ENCODE assay signal across 8 cellular contexts in the genomic region with DNA sequence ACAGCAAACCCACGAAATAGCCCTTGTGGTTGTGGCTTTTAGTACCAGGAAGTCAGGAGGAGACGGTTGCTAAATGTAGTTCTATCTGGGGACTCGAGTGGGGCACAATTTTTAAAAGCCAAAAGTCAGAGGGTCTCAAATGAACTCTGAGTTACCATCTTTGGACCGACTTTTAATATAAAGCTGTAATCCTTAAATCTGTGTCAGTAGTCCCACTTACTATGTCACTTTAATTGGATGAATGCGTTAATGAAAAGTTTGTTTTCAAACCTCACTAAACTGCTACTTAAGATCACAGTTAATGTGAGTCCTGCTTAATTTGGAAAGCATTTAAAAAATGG.
DNase-seq lines count a peak whose midpoint lies in the region; TF ChIP-seq lines count a peak whose summit lies in the region.
"Not testable (repeated sequence)": the region's sequence is repeated elsewhere in the genome, so short reads cannot be mapped to it uniquely, and the experiment has no call there.

No MANE protein-coding gene starts in this region.

- H3K27ac ChIP-seq in CD4-positive, alpha-beta memory T cell (ENCODE audit: low read depth, low read length); ectodermal cell (ENCODE audit: insufficient read depth, low read depth, low read length, poor library complexity, severe bottlenecking); testis: not testable (repeated sequence)

- peaks cover 6 to 17% of the 10 kb centered on the region in 2 donors for H3K27me3 Mint-ChIP-seq in CD4-positive, alpha-beta memory T cell
- H3K27me3 Mint-ChIP-seq in IgD-negative memory B cell, result not testable (repeated sequence)
- peaks cover 20% of the 10 kb centered on the region for H3K27me3 Mint-ChIP-seq in activated naive CD4-positive, alpha-beta T cell treated with anti-CD3 and anti-CD28 coated beads for 36 hours (ENCODE audit: low read depth)

- POLR2A ChIA-PET in CD4-positive, alpha-beta memory T cell (lab: Charles Lee; ENCODE audit: partially characterized antibody), result interaction anchor here (0.6 kb wide), 1 partner anchor 356 kb away, joined by 3 read pairs; no protein-coding TSS in a partner anchor

- not testable (repeated sequence) for H3K9me3 ChIP-seq in CD4-positive, alpha-beta memory T cell (ENCODE audit: control insufficient read depth in 1 of 2, low read length in 2 of 2); ectodermal cell (ENCODE audit: control insufficient read depth, low read length); iPS-15b (ENCODE audit: control insufficient read depth, insufficient read depth, low read length); neuron (ENCODE audit: low read length); testis

- TF ChIP-seq POLR2A in testis (IDR thresholded peaks at IDR 0.05), result not testable (repeated sequence)

- not testable (repeated sequence) for DNase-seq in CD4-positive, alpha-beta memory T cell; activated naive CD4-positive, alpha-beta T cell treated with anti-CD3 and anti-CD28 coated beads for 36 hours; testis
- peak; percentile 11 for DNase-seq in RPMI7951 (ENCODE audit: low read depth)

- 2 to 7% methylated on average over 3 to 4 of the region's 5 CpGs for WGBS in ectodermal cell, 2 experiments
- WGBS in testis, 2 donors, result 16 to 26% methylated on average over 4 to 5 of the region's 5 CpGs

- not testable (repeated sequence) for H3K4me1 ChIP-seq in CD4-positive, alpha-beta memory T cell (ENCODE audit: insufficient read depth, low read length); ectodermal cell (ENCODE audit: control insufficient read depth, insufficient read depth, low read length); iPS-15b (ENCODE audit: control insufficient read depth, insufficient read depth, low read length); neuron (ENCODE audit: insufficient read depth, low read length); testis

- not testable (repeated sequence) for H3K36me3 ChIP-seq in CD4-positive, alpha-beta memory T cell (ENCODE audit: insufficient read depth, low read length); ectodermal cell (ENCODE audit: control insufficient read depth, insufficient read depth, low read length); iPS-15b (ENCODE audit: control insufficient read depth, insufficient read depth, low read length); neuron (ENCODE audit: insufficient read depth, low read length); testis (ENCODE audit: low read depth, missing control alignments)

- H3K36me3 Mint-ChIP-seq in CD4-positive, alpha-beta memory T cell; IgD-negative memory B cell; activated naive CD4-positive, alpha-beta T cell treated with anti-CD3 and anti-CD28 coated beads for 36 hours (ENCODE audit: low read depth): not testable (repeated sequence)

- H3K27me3 ChIP-seq in CD4-positive, alpha-beta memory T cell (ENCODE audit: insufficient read depth, low read length); ectodermal cell (ENCODE audit: control insufficient read depth, insufficient read depth, low read length, poor library complexity, severe bottlenecking); iPS-15b (ENCODE audit: control insufficient read depth, insufficient read depth, low read length); neuron (ENCODE audit: insufficient read depth, low read length); testis: not testable (repeated sequence)

- CTCF ChIA-PET in CD4-positive, alpha-beta memory T cell (lab: Charles Lee; ENCODE audit: partially characterized antibody); activated naive CD4-positive, alpha-beta T cell treated with anti-CD3 and anti-CD28 coated beads for 36 hours (lab: Charles Lee): not testable (repeated sequence)

- H3K9ac ChIP-seq in iPS-15b (ENCODE audit: low read depth, low read length), result not testable (repeated sequence)

- not testable (repeated sequence) for H3K4me3 ChIP-seq in CD4-positive, alpha-beta memory T cell (ENCODE audit: low read length in 2 of 2)
- H3K4me3 ChIP-seq in ectodermal cell (ENCODE audit: insufficient read depth, low read depth, low read length), result peak overlapping the region; percentile 61
- H3K4me3 ChIP-seq in iPS-15b (ENCODE audit: low read depth, low read length), result peak overlapping the region; percentile 40
- peak overlapping the region; percentile 65 for H3K4me3 ChIP-seq in neuron (ENCODE audit: low read length)
- H3K4me3 ChIP-seq in testis, result peak overlapping the region; percentile 83 to 87

- peak overlapping the region in 1 of 7 donors; percentile 66 for H3K27ac Mint-ChIP-seq in CD4-positive, alpha-beta memory T cell
- H3K27ac Mint-ChIP-seq in IgD-negative memory B cell, result peak overlapping the region in 1 of 3 donors; percentile 5
- not testable (repeated sequence) for H3K27ac Mint-ChIP-seq in activated naive CD4-positive, alpha-beta T cell treated with anti-CD3 and anti-CD28 coated beads for 36 hours

- not testable (repeated sequence) for TF ChIP-seq CTCF in testis (IDR thresholded peaks at IDR 0.05)

- H2AFZ ChIP-seq in neuron (ENCODE audit: low read depth, low read length), result not testable (repeated sequence)

- peak overlapping the region in 7 of 8 donors; percentile 58 to 78 (median 67) for H3K4me3 Mint-ChIP-seq in CD4-positive, alpha-beta memory T cell
- H3K4me3 Mint-ChIP-seq in IgD-negative memory B cell, result peak overlapping the region in 3 of 4 donors; percentile 67 to 78 (median 67)
- H3K4me3 Mint-ChIP-seq in activated naive CD4-positive, alpha-beta T cell treated with anti-CD3 and anti-CD28 coated beads for 36 hours, result peak overlapping the region; percentile 42

- intact Hi-C loops in CD4-positive, alpha-beta memory T cell (cut with micrococcal nuclease); testis (cut with DNase I; ENCODE audit: low total_unique reads): not testable (repeated sequence)
- intact Hi-C loops in activated naive CD4-positive, alpha-beta T cell treated with anti-CD3 and anti-CD28 coated beads for 36 hours (cut with micrococcal nuclease), result loop anchor here (2.0 kb wide), 1 partner anchor 239 kb away; a partner anchor contains a TSS

- not testable (repeated sequence) for H3K9me3 Mint-ChIP-seq in CD4-positive, alpha-beta memory T cell; IgD-negative memory B cell; activated naive CD4-positive, alpha-beta T cell treated with anti-CD3 and anti-CD28 coated beads for 36 hours

- not testable (repeated sequence) for H3K4me1 Mint-ChIP-seq in CD4-positive, alpha-beta memory T cell; IgD-negative memory B cell; activated naive CD4-positive, alpha-beta T cell treated with anti-CD3 and anti-CD28 coated beads for 36 hours (ENCODE audit: low read depth)
